In genomic region chr6:118646977-118647376, GRCh38 we compare ENCODE assay signal across 23 cellular contexts. TPM values are rescaled to one million over a fixed set of nuclear protein-coding genes. Genes with fewer than 3 reads are reported as not detected.
DNase-seq lines count a peak whose midpoint lies in the region; ATAC-seq, FAIRE-seq and TF ChIP-seq lines count a peak whose summit lies in the region.
"Had no signal": no experiment of that assay in that cellular context is flagged by ENCODE, and none has a peak within 500 bp of the region (broad histone marks: within the 10 kb centered on the region; RNA-seq: fewer than 3 reads in every experiment).

No MANE protein-coding gene starts in this region.

- H2AFZ ChIP-seq in Loucy (ENCODE audit: low read length) (no peak overlapping the region), keratinocyte (ENCODE audit: control insufficient read depth, low read length) (no peak overlapping the region)

- peak; percentile 41 for FAIRE-seq in keratinocyte (lab: Jason Lieb, UNC)
- FAIRE-seq: A549, GM12891, GM18507, H1 had no signal

- H3K9me3 ChIP-seq in CD4-positive, alpha-beta T cell (ENCODE audit: control insufficient read depth, low read length): no peaks in the 10 kb centered on the region
- H3K9me3 ChIP-seq in Loucy (ENCODE audit: insufficient read depth, low read depth, low read length) (no peaks in the 10 kb centered on the region), keratinocyte (ENCODE audit: control insufficient read depth, low read depth, low read length) (no peaks in the 10 kb centered on the region)
- H3K9me3 ChIP-seq: A549; BE2C; BLaER1 treated with 17β-estradiol and CSF1 and Interleukin-3, amounts not matched to agents 10 nM and 100 nM had no signal

- H3K36me3 ChIP-seq in Loucy (ENCODE audit: insufficient read depth, low read length): no peaks in the 10 kb centered on the region
- H3K36me3 ChIP-seq in keratinocyte (ENCODE audit: control insufficient read depth in 2 of 2, extremely low read depth in 1 of 2, insufficient read depth in 2 of 2, low read length in 2 of 2): no peaks in the 10 kb centered on the region

- peaks cover 28% of the 10 kb centered on the region for H4K20me1 ChIP-seq in Loucy (ENCODE audit: insufficient read depth, low read length, poor library complexity, severe bottlenecking)
- no peaks in the 10 kb centered on the region for H4K20me1 ChIP-seq in keratinocyte (ENCODE audit: control insufficient read depth, extremely low read depth, insufficient read depth, low read length)

- intact Hi-C loops in CD4-positive, alpha-beta T cell (cut with DNase I, micrococcal nuclease): no loop called here

- DNase-seq in CD4-positive, alpha-beta T cell: no peak
- DNase-seq in keratinocyte (ENCODE audit: low read depth, low spot score): no peak
- no peak for DNase-seq in SK-N-DZ (ENCODE audit: low spot score)
- DNase-seq: 8988T; ACHN; AML-193; BE2C; Calu3; CD4-positive, alpha-beta memory T cell; COR-L47; DMS53; GF-D8; H7; HCEC 1CT had no signal

- POLR2A ChIA-PET in CD4-positive, alpha-beta T cell (lab: Charles Lee): no interaction called here

- no peaks in the 10 kb centered on the region for H3F3A ChIP-seq in Loucy (ENCODE audit: low read depth)

- no peaks in the 10 kb centered on the region for H3K9me3 Mint-ChIP-seq in CD4-positive, alpha-beta T cell
- H3K9me3 Mint-ChIP-seq: CD4-positive, alpha-beta memory T cell had no signal

- peak overlapping the region; percentile 27 for H3K4me2 ChIP-seq in Loucy (ENCODE audit: low read depth, low read length, poor library complexity, severe bottlenecking)
- H3K4me2 ChIP-seq in keratinocyte (ENCODE audit: control insufficient read depth, extremely low read depth, insufficient read depth, low read depth, low read length): no peak overlapping the region
- H3K4me2 ChIP-seq: A549 had no signal

- no peak overlapping the region for H3K27ac Mint-ChIP-seq in CD4-positive, alpha-beta T cell
- H3K27ac Mint-ChIP-seq: CD14-positive monocyte had no signal

- H3K27me3 Mint-ChIP-seq in CD4-positive, alpha-beta T cell: no peaks in the 10 kb centered on the region
- H3K27me3 Mint-ChIP-seq: CD4-positive, alpha-beta memory T cell had no signal

- H3K36me3 Mint-ChIP-seq in CD4-positive, alpha-beta T cell (ENCODE audit: low read depth): peaks cover 17% of the 10 kb centered on the region

- CTCF ChIA-PET in CD4-positive, alpha-beta T cell (lab: Charles Lee): interaction anchor here (1.7 kb wide), 1 partner anchor 12 kb away, joined by 4 read pairs; no protein-coding TSS in a partner anchor

- H3K9ac ChIP-seq in Loucy (ENCODE audit: low read depth, low read length, poor library complexity, severe bottlenecking): no peak overlapping the region
- no peak overlapping the region for H3K9ac ChIP-seq in keratinocyte (ENCODE audit: control insufficient read depth, extremely low read depth, insufficient read depth, low read length)
- H3K9ac ChIP-seq: BLaER1 treated with 17β-estradiol and CSF1 and Interleukin-3, amounts not matched to agents 10 nM and 100 nM had no signal

- H3K27ac ChIP-seq in CD4-positive, alpha-beta T cell (ENCODE audit: low read depth, low read length): no peak overlapping the region
- no peak overlapping the region for H3K27ac ChIP-seq in keratinocyte (ENCODE audit: control insufficient read depth, insufficient read depth, low read length)
- H3K27ac ChIP-seq: A549; BLaER1 treated with 17β-estradiol and CSF1 and Interleukin-3, amounts not matched to agents 10 nM and 100 nM had no signal

- H3K4me3 ChIP-seq in Loucy (ENCODE audit: low read length, poor library complexity, severe bottlenecking): peak overlapping the region; percentile 7
- no peak overlapping the region for H3K4me3 ChIP-seq in keratinocyte (ENCODE audit: control insufficient read depth in 2 of 3, extremely low read depth in 1 of 3, insufficient read depth in 2 of 3, low read depth in 1 of 3, low read length in 3 of 3)
- H3K4me3 ChIP-seq: A549; BLaER1 treated with 17β-estradiol and CSF1 and Interleukin-3, amounts not matched to agents 10 nM and 100 nM had no signal

- no peaks in the 10 kb centered on the region for H3K9me2 ChIP-seq in Loucy (replicated peaks; ENCODE audit: low read depth, low read length)

- peaks cover 54% of the 10 kb centered on the region for H3K4me1 Mint-ChIP-seq in CD4-positive, alpha-beta T cell (ENCODE audit: low read depth)

- H3K9me1 ChIP-seq in keratinocyte (ENCODE audit: control insufficient read depth, extremely low read depth, insufficient read depth, low read length): no peaks in the 10 kb centered on the region

- H3K4me3 Mint-ChIP-seq in CD4-positive, alpha-beta T cell: peak overlapping the region; percentile 51
- H3K4me3 Mint-ChIP-seq: CD14-positive monocyte had no signal

- H3K4me1 ChIP-seq in Loucy (ENCODE audit: insufficient read depth, low read length, poor library complexity, severe bottlenecking) (peaks cover 36% of the 10 kb centered on the region), keratinocyte (ENCODE audit: control insufficient read depth, extremely low read depth, insufficient read depth, low read length) (peaks cover 12% of the 10 kb centered on the region)

- H3K79me2 ChIP-seq in Loucy (ENCODE audit: insufficient read depth, low read length): peaks cover 90% of the 10 kb centered on the region
- H3K79me2 ChIP-seq in keratinocyte (ENCODE audit: control insufficient read depth, insufficient read depth, low read length): peaks cover 62% of the 10 kb centered on the region

- ATAC-seq in CD4-positive, alpha-beta T cell (ENCODE audit: poor library complexity): no peak
- ATAC-seq in GM21526 (IDR thresholded peaks at IDR 0.05; ENCODE audit: low FRiP score, unreplicated experiment) (no peak), HG03354 (IDR thresholded peaks at IDR 0.05; ENCODE audit: poor library complexity, severe bottlenecking, unreplicated experiment) (no peak)
- ATAC-seq: A549 had no signal

- dilution Hi-C loops in keratinocyte (cut with MboI; ENCODE audit: extremely low pct_ligation_motif_present, low sequenced_read_pairs): no loop called here

- no peak for TF ChIP-seq CTCF in CD4-positive, alpha-beta T cell (IDR thresholded peaks at IDR 0.05)
- TF ChIP-seq CTCF in Loucy (conservative IDR thresholded peaks at IDR 0.05; ENCODE audit: low read length): no peak
- TF ChIP-seq CTCF in keratinocyte (optimal IDR thresholded peaks at IDR 0.05 in 1 of 3, IDR thresholded peaks at IDR 0.05 in 1 of 3, conservative IDR thresholded peaks at IDR 0.05 in 1 of 3; ENCODE audit: extremely low read depth in 1 of 3, insufficient read depth in 2 of 3, low read length in 3 of 3): no peak

- no peaks in the 10 kb centered on the region for H3K27me3 ChIP-seq in CD4-positive, alpha-beta T cell (ENCODE audit: control insufficient read depth, insufficient read depth, low read length)
- H3K27me3 ChIP-seq in Loucy (ENCODE audit: insufficient read depth, low read length, poor library complexity, severe bottlenecking): no peaks in the 10 kb centered on the region
- no peaks in the 10 kb centered on the region for H3K27me3 ChIP-seq in keratinocyte (ENCODE audit: control insufficient read depth, extremely low read depth, insufficient read depth, low read length)
- H3K27me3 ChIP-seq: BE2C had no signal

RNA-seq across cellular contexts. Expression of gene CEP85L, which starts 4.4 kb away (rescaled TPM):
- total RNA-seq in CD4-positive, alpha-beta T cell: 10 to 100 TPM; 76.2 to 80.7 TPM
- 1.4 to 3.5 TPM (median 1.6 TPM) in 3 replicates for polyA plus RNA-seq in keratinocyte
- polyA plus RNA-seq in keratinocyte (2011; ENCODE audit: low read depth): 1.4 TPM
- polyA plus RNA-seq in keratinocyte (2011; cell fraction: cytosol; rRNA removed): 0.61 and 1.5 TPM in 2 replicates
- polyA plus RNA-seq in keratinocyte (2011; cell fraction: nucleus; rRNA removed): 3.0 and 4.2 TPM in 2 replicates
- 0.72 and 1.8 TPM in 2 replicates for polyA plus RNA-seq in keratinocyte (2012; ENCODE audit: low replicate concordance)
- 8.6 to 25.3 TPM (median 10.1 TPM) in 3 replicates for polyA minus RNA-seq in keratinocyte
- polyA minus RNA-seq in keratinocyte (2011; cell fraction: cytosol; rRNA and poly(A)+ RNA removed): 6.5 TPM
- 15.5 and 28.3 TPM in 2 replicates for polyA minus RNA-seq in keratinocyte (2011; cell fraction: nucleus; rRNA and poly(A)+ RNA removed)
- 3.3 and 4.9 TPM in 2 replicates for polyA plus RNA-seq in SK-N-DZ (2014; cell fraction: cytosol; rRNA removed)
- 3.5 and 4.1 TPM in 2 replicates for polyA plus RNA-seq in SK-N-DZ (2014; cell fraction: nucleus; rRNA removed)
